1 cellular context compared by ENCODE assay signal in the genomic region with DNA sequence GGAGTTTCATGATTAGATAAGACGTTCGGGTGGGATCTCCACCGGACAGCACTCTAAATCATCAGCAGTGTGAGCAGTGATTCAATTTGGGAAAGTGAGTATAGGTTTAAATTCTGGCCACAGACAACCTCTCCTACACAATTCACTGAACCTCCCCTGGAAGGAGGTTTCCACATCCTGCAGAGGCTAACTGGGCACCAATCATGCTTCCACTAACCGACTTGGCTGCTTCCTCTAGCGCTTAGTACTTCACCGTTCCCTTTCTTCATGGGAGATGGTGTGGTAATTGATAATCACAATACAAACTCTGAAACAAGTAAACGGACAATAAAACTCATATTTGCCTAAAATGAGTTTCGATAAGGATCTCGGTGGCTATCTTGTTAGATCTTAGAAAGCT.
TF ChIP-seq lines count a peak whose summit lies in the region.

No MANE protein-coding gene starts in this region.

TF ChIP-seq in endothelial cell of umbilical vein, 7 proteins besides CTCF, POLR2A, EP300 and RAD21:
- TF ChIP-seq, protein P1, sequence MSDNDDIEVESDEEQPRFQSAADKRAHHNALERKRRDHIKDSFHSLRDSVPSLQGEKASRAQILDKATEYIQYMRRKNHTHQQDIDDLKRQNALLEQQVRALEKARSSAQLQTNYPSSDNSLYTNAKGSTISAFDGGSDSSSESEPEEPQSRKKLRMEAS (IDR thresholded peaks at IDR 0.05; ENCODE audit: insufficient read depth, insufficient read length), result no peak
- TF ChIP-seq POLR2AphosphoS5 (IDR thresholded peaks at IDR 0.05; ENCODE audit: insufficient read depth, low read depth, low read length) (no peak), JUN (IDR thresholded peaks at IDR 0.05; ENCODE audit: borderline replicate concordance, insufficient read depth, insufficient read length, low read depth) (no peak), EZH2 (IDR thresholded peaks at IDR 0.05; ENCODE audit: borderline replicate concordance, low read depth, low read length, severe bottlenecking) (no peak), FOS (IDR thresholded peaks at IDR 0.05; ENCODE audit: borderline replicate concordance, insufficient read depth, low read length) (no peak), MYC (IDR thresholded peaks at IDR 0.05; ENCODE audit: low read depth, low read length) (no peak), GATA2 (IDR thresholded peaks at IDR 0.05; ENCODE audit: insufficient read depth, insufficient read length, low read depth, low read length) (no peak)
TF ChIP-seq in endothelial cell of umbilical vein: peak in this region for 0.
